In genomic region chr2:121944072-121944829, GRCh38 we compare ENCODE assay signal across 11 cellular contexts.
DNase-seq lines count a peak whose midpoint lies in the region; ATAC-seq, FAIRE-seq and TF ChIP-seq lines count a peak whose summit lies in the region.
"Had no signal": no experiment of that assay in that cellular context is flagged by ENCODE, and none has a peak within 500 bp of the region (broad histone marks: within the 10 kb centered on the region; RNA-seq: fewer than 3 reads in every experiment).

No MANE protein-coding gene starts in this region.

- TF ChIP-seq POLR2A in K562 (conservative IDR thresholded peaks at IDR 0.05): no peak

- no peak overlapping the region for H3K4me2 ChIP-seq in K562 (ENCODE audit: insufficient read depth, low read length)

- H3K4me1 ChIP-seq in K562 (replicated peaks in 1 of 2; ENCODE audit: control insufficient read depth in 2 of 2, insufficient read depth in 2 of 2, low read length in 2 of 2): no peaks in the 10 kb centered on the region
- H3K4me1 ChIP-seq: tibial nerve had no signal

- H3K9ac ChIP-seq in K562 (ENCODE audit: insufficient read depth in 1 of 2, low read depth in 2 of 2, low read length in 2 of 2): no peak overlapping the region

- ATAC-seq in K562 (no peak), GM19351 (IDR thresholded peaks at IDR 0.05; ENCODE audit: unreplicated experiment) (no peak), HG03139 (IDR thresholded peaks at IDR 0.05; ENCODE audit: unreplicated experiment) (no peak), HG02623 (IDR thresholded peaks at IDR 0.05; ENCODE audit: unreplicated experiment) (no peak)

- FAIRE-seq in K562 (lab: Jason Lieb, UNC): no peak

- no peaks in the 10 kb centered on the region for H3K36me3 ChIP-seq in K562 (ENCODE audit: control insufficient read depth, insufficient read depth, low read length)
- H3K36me3 ChIP-seq in kidney epithelial cell (ENCODE audit: control insufficient read depth, insufficient read depth, low read length): no peaks in the 10 kb centered on the region
- H3K36me3 ChIP-seq: tibial nerve had no signal

- no peak for TF ChIP-seq RAD21 in K562 (CRISPR knock-in tag; conservative IDR thresholded peaks at IDR 0.05 in 1 of 2, IDR thresholded peaks at IDR 0.05 in 1 of 2)

- H3K27me3 ChIP-seq in K562 (ENCODE audit: control insufficient read depth in 2 of 2, insufficient read depth in 2 of 2, low read length in 2 of 2) (peaks cover 1 to 2% of the 10 kb centered on the region in 2 experiments; a peak in 2 of 5 replicates), kidney epithelial cell (ENCODE audit: control insufficient read depth, insufficient read depth, low read length) (no peaks in the 10 kb centered on the region)
- H3K27me3 ChIP-seq: tibial nerve had no signal

- H3K79me2 ChIP-seq in K562 (ENCODE audit: control insufficient read depth, insufficient read depth, low read length): no peaks in the 10 kb centered on the region

- no peak for TF ChIP-seq EP300 in K562 (IDR thresholded peaks at IDR 0.05; ENCODE audit: low read length)

- no peak overlapping the region for H3K27ac ChIP-seq in K562 (ENCODE audit: extremely low read depth, low read depth, low read length)
- H3K27ac ChIP-seq: tibial nerve had no signal

- no peaks in the 10 kb centered on the region for H3K9me1 ChIP-seq in K562 (ENCODE audit: control insufficient read depth, insufficient read depth, low read length)

- intact Hi-C loops in K562 (cut with micrococcal nuclease): no loop called here

- in situ Hi-C loops in K562 (cut with MboI): no loop called here

- no peak for TF ChIP-seq CTCF in K562 (IDR thresholded peaks at IDR 0.05 in 2 of 3, conservative IDR thresholded peaks at IDR 0.05 in 1 of 3; ENCODE audit: insufficient read depth in 2 of 3, low read depth in 1 of 3, low read length in 3 of 3)
- no peak for TF ChIP-seq CTCF in kidney epithelial cell (IDR thresholded peaks at IDR 0.05; ENCODE audit: insufficient read depth, low read length, poor library complexity, severe bottlenecking)

- POLR2A ChIA-PET in K562 (lab: Yijun Ruan, JAX): interaction anchor here (0.7 kb wide), 1 partner anchor 35 kb away, joined by 3 read pairs; no protein-coding TSS in a partner anchor

- BruUV-seq in K562 (replicated peaks; lab: Mats Ljungman, UMichigan): no TSS peak

- WGBS in K562 (ENCODE audit: insufficient coverage, low coverage, missing lambda C conversion rate): 2% methylated on average over 7 of the region's 7 CpGs

- no peaks in the 10 kb centered on the region for H4K20me1 ChIP-seq in K562 (replicated peaks; ENCODE audit: control insufficient read depth, insufficient read depth, low read length)

- H3K4me3 ChIP-seq in K562 (no peak overlapping the region), kidney epithelial cell (ENCODE audit: low read depth, low read length) (no peak overlapping the region)
- H3K4me3 ChIP-seq: tibial nerve had no signal

- no peak overlapping the region for H2AFZ ChIP-seq in K562 (ENCODE audit: low read depth, low read length)

- CTCF ChIA-PET in K562 (lab: Yijun Ruan, JAX; ENCODE audit: low intra/inter-chr PET ratio): no interaction called here

- DNase-seq in AG08396 (ENCODE audit: low spot score) (peak; percentile 46), KG1 (lab: John Stamatoyannopoulos, UW) (peak; percentile 9), K562 (ENCODE audit: extremely low read depth in 1 of 4, low spot score in 3 of 4) (no peak), kidney epithelial cell (ENCODE audit: low read depth) (peak; percentile 35), islet precursor cell (no peak)
- DNase-seq: activated CD4-positive, alpha-beta T cell treated with anti-CD3 and anti-CD28 coated beads for 48 hours; stimulated activated CD4-positive, alpha-beta T cell treated with anti-CD3 and anti-CD28 coated beads, Interleukin-15, amount 100 ng/mL, for 24 hours had no signal

- H3K9me3 ChIP-seq in K562 (replicated peaks; ENCODE audit: control insufficient read depth, insufficient read depth, low read depth, low read length): no peaks in the 10 kb centered on the region
- H3K9me3 ChIP-seq: tibial nerve had no signal

TF ChIP-seq in K562, 482 proteins besides CTCF, POLR2A, EP300 and RAD21:
- TF ChIP-seq ATF1 (CRISPR knock-in tag; IDR thresholded peaks at IDR 0.05): no peak
- no peak for TF ChIP-seq ATF1 (tag; IDR thresholded peaks at IDR 0.05)
- peak; percentile 46 for TF ChIP-seq NFIC (IDR thresholded peaks at IDR 0.05)
- no peak for TF ChIP-seq E2F4 (CRISPR knock-in tag; IDR thresholded peaks at IDR 0.05; ENCODE audit: low read depth)
- TF ChIP-seq ZBED1 (IDR thresholded peaks at IDR 0.05): no peak
- TF ChIP-seq ZNF584 (CRISPR knock-in tag; IDR thresholded peaks at IDR 0.05; ENCODE audit: low read depth): no peak
- TF ChIP-seq CEBPG (CRISPR knock-in tag; IDR thresholded peaks at IDR 0.05): no peak
- 0 out of 4 replicates have a peak, but pooled peaks of 1 of the 2 experiments have one; percentile 11 for TF ChIP-seq CEBPG (tag; conservative IDR thresholded peaks at IDR 0.05 in 1 of 2, IDR thresholded peaks at IDR 0.05 in 1 of 2)

Comparison
In these comparisons a context has a peak if more than half of its experiments do, and no peak if none do; other contexts are left out.
1. DNase-seq: peak in AG08396 (single experiment), KG1 (single experiment) and kidney epithelial cell (single experiment); none in K562 (0 of 4) and islet precursor cell (single experiment).